In genomic region chr6:33415831-33416230, GRCh38 we compare ENCODE assay signal across 10 cellular contexts. TPM values are rescaled to one million over a fixed set of nuclear protein-coding genes. Genes with fewer than 3 reads are reported as not detected.
DNase-seq lines count a peak whose midpoint lies in the region; FAIRE-seq and TF ChIP-seq lines count a peak whose summit lies in the region.
"Had no signal": no experiment of that assay in that cellular context is flagged by ENCODE, and none has a peak within 500 bp of the region (broad histone marks: within the 10 kb centered on the region; RNA-seq: fewer than 3 reads in every experiment).

No MANE protein-coding gene starts in this region.

- H3K4me1 ChIP-seq in keratinocyte (ENCODE audit: control insufficient read depth, extremely low read depth, insufficient read depth, low read length) (peaks cover 30% of the 10 kb centered on the region), uterus (peaks cover 12 to 14% of the 10 kb centered on the region in 2 donors), BE2C (peaks cover 9% of the 10 kb centered on the region)

- H3K4me3 ChIP-seq in keratinocyte (ENCODE audit: control insufficient read depth in 2 of 3, extremely low read depth in 1 of 3, insufficient read depth in 2 of 3, low read depth in 1 of 3, low read length in 3 of 3) (peak overlapping the region in 1 of 3 experiments; percentile 96), uterus (no peak overlapping the region), BE2C (ENCODE audit: low read depth, low read length) (no peak overlapping the region)

- H2AFZ ChIP-seq in keratinocyte (ENCODE audit: control insufficient read depth, low read length): no peak overlapping the region

- no peaks in the 10 kb centered on the region for H3K9me1 ChIP-seq in keratinocyte (ENCODE audit: control insufficient read depth, extremely low read depth, insufficient read depth, low read length)

- H4K20me1 ChIP-seq in keratinocyte (ENCODE audit: control insufficient read depth, extremely low read depth, insufficient read depth, low read length): peaks cover 5% of the 10 kb centered on the region

- H3K27ac ChIP-seq in keratinocyte (ENCODE audit: control insufficient read depth, insufficient read depth, low read length) (peak overlapping the region; percentile 93), uterus (peak overlapping the region; percentile 87 to 99)

- dilution Hi-C loops in keratinocyte (cut with MboI; ENCODE audit: extremely low pct_ligation_motif_present, low sequenced_read_pairs): no loop called here

- intact Hi-C loops in uterus (cut with DNase I; ENCODE audit: low total_unique reads): no loop called here

- peaks cover 24% of the 10 kb centered on the region for H3K79me2 ChIP-seq in keratinocyte (ENCODE audit: control insufficient read depth, insufficient read depth, low read length)

- H3K4me3 Mint-ChIP-seq in activated naive CD4-positive, alpha-beta T cell treated with anti-CD3 and anti-CD28 coated beads, Interleukin-2, amount 50 U/mL, for 24 hours: peak overlapping the region; percentile 95
- peak overlapping the region; percentile 58 for H3K4me3 Mint-ChIP-seq in activated naive CD8-positive, alpha-beta T cell treated with anti-CD3 and anti-CD28 coated beads for 36 hours

- peak overlapping the region; percentile 92 for H3K4me2 ChIP-seq in keratinocyte (ENCODE audit: control insufficient read depth, extremely low read depth, insufficient read depth, low read depth, low read length)

- DNase-seq in activated naive CD4-positive, alpha-beta T cell treated with Interleukin-2 at 50 U/mL for 16 hours: no peak
- DNase-seq in activated naive CD8-positive, alpha-beta T cell treated with anti-CD3 and anti-CD28 coated beads for 36 hours: no peak
- DNase-seq in keratinocyte (ENCODE audit: low read depth, low spot score) (no peak), uterus (no peak), glomerular visceral epithelial cell (ENCODE audit: extremely low spot score) (no peak), NCI-H1436 (lab: John Stamatoyannopoulos, UW) (no peak), BE2C (no peak)
- DNase-seq: esophagus squamous epithelium, RPMI8226 had no signal

- H3K36me3 Mint-ChIP-seq in activated naive CD4-positive, alpha-beta T cell treated with anti-CD3 and anti-CD28 coated beads, Interleukin-2, amount 50 U/mL, for 24 hours: peaks cover 9% of the 10 kb centered on the region
- peaks cover 21% of the 10 kb centered on the region for H3K36me3 Mint-ChIP-seq in activated naive CD8-positive, alpha-beta T cell treated with anti-CD3 and anti-CD28 coated beads for 36 hours

- no peak for TF ChIP-seq POLR2A in uterus (IDR thresholded peaks at IDR 0.05)

- H3K9ac ChIP-seq in keratinocyte (ENCODE audit: control insufficient read depth, extremely low read depth, insufficient read depth, low read length): peak overlapping the region; percentile 41

- peaks cover 24 to 41% of the 10 kb centered on the region in 2 experiments for H3K36me3 ChIP-seq in keratinocyte (ENCODE audit: control insufficient read depth in 2 of 2, extremely low read depth in 1 of 2, insufficient read depth in 2 of 2, low read length in 2 of 2)
- H3K36me3 ChIP-seq in uterus: no peaks in the 10 kb centered on the region
- peaks cover 34% of the 10 kb centered on the region for H3K36me3 ChIP-seq in BE2C

- H3K4me1 Mint-ChIP-seq in activated naive CD4-positive, alpha-beta T cell treated with anti-CD3 and anti-CD28 coated beads, Interleukin-2, amount 50 U/mL, for 24 hours: peaks cover 81% of the 10 kb centered on the region
- peaks cover 59% of the 10 kb centered on the region for H3K4me1 Mint-ChIP-seq in activated naive CD8-positive, alpha-beta T cell treated with anti-CD3 and anti-CD28 coated beads for 36 hours

- peak overlapping the region; percentile 97 for H3K27ac Mint-ChIP-seq in activated naive CD4-positive, alpha-beta T cell treated with anti-CD3 and anti-CD28 coated beads, Interleukin-2, amount 50 U/mL, for 24 hours
- peak overlapping the region; percentile 89 for H3K27ac Mint-ChIP-seq in activated naive CD8-positive, alpha-beta T cell treated with anti-CD3 and anti-CD28 coated beads for 36 hours

- FAIRE-seq in keratinocyte (lab: Jason Lieb, UNC): no peak

- TF ChIP-seq CTCF in keratinocyte (optimal IDR thresholded peaks at IDR 0.05 in 1 of 3, IDR thresholded peaks at IDR 0.05 in 1 of 3, conservative IDR thresholded peaks at IDR 0.05 in 1 of 3; ENCODE audit: extremely low read depth in 1 of 3, insufficient read depth in 2 of 3, low read length in 3 of 3) (no peak), uterus (IDR thresholded peaks at IDR 0.05) (no peak), BE2C (IDR thresholded peaks at IDR 0.05; ENCODE audit: low read depth, low read length) (no peak)

- H3K27me3 ChIP-seq in keratinocyte (ENCODE audit: control insufficient read depth, extremely low read depth, insufficient read depth, low read length) (no peaks in the 10 kb centered on the region), uterus (no peaks in the 10 kb centered on the region), BE2C (no peaks in the 10 kb centered on the region)
- H3K27me3 ChIP-seq: esophagus squamous epithelium had no signal

- no peaks in the 10 kb centered on the region for H3K27me3 Mint-ChIP-seq in activated naive CD4-positive, alpha-beta T cell treated with anti-CD3 and anti-CD28 coated beads, Interleukin-2, amount 50 U/mL, for 24 hours
- H3K27me3 Mint-ChIP-seq in activated naive CD8-positive, alpha-beta T cell treated with anti-CD3 and anti-CD28 coated beads for 36 hours: no peaks in the 10 kb centered on the region

- H3K9me3 ChIP-seq in keratinocyte (ENCODE audit: control insufficient read depth, low read depth, low read length): no peaks in the 10 kb centered on the region
- H3K9me3 ChIP-seq in uterus: no peaks in the 10 kb centered on the region
- H3K9me3 ChIP-seq in BE2C: no peaks in the 10 kb centered on the region
- H3K9me3 ChIP-seq: esophagus squamous epithelium had no signal

- H3K9me3 Mint-ChIP-seq in activated naive CD4-positive, alpha-beta T cell treated with anti-CD3 and anti-CD28 coated beads, Interleukin-2, amount 50 U/mL, for 24 hours: no peaks in the 10 kb centered on the region
- no peaks in the 10 kb centered on the region for H3K9me3 Mint-ChIP-seq in activated naive CD8-positive, alpha-beta T cell treated with anti-CD3 and anti-CD28 coated beads for 36 hours

RNA-seq across cellular contexts. Expression of gene CUTA, which starts 2.1 kb away (rescaled TPM):
- total RNA-seq in activated naive CD8-positive, alpha-beta T cell treated with anti-CD3 and anti-CD28 coated beads for 36 hours: 100 to 1,000 TPM; 125 to 126 TPM
- polyA plus RNA-seq in keratinocyte: 119 to 246 TPM (median 178 TPM) in 3 replicates
- 13.0 TPM for polyA plus RNA-seq in keratinocyte (2011; ENCODE audit: low read depth)
- polyA plus RNA-seq in keratinocyte (2011; cell fraction: cytosol; rRNA removed): 222 and 276 TPM in 2 replicates
- polyA plus RNA-seq in keratinocyte (2011; cell fraction: nucleus; rRNA removed): 188 and 225 TPM in 2 replicates
- polyA plus RNA-seq in keratinocyte (2012; ENCODE audit: low replicate concordance): 238 and 287 TPM in 2 replicates
- polyA minus RNA-seq in keratinocyte: 116 to 126 TPM (median 120 TPM) in 3 replicates
- 145 TPM for polyA minus RNA-seq in keratinocyte (2011; cell fraction: cytosol; rRNA and poly(A)+ RNA removed)
- polyA minus RNA-seq in keratinocyte (2011; cell fraction: nucleus; rRNA and poly(A)+ RNA removed): 53.3 and 55.0 TPM in 2 replicates
- total RNA-seq in uterus: 100 to 1,000 TPM in 1 of 4 donors, 10 to 100 TPM in 3; 10.8 to 135 (median 72.7) TPM
- 362 TPM for polyA plus RNA-seq in BE2C (2012; ENCODE audit: insufficient read depth, insufficient read length, low read depth)

RNA-seq across cellular contexts. Expression of gene SYNGAP1, which starts 4.0 kb away (rescaled TPM):
- total RNA-seq in activated naive CD8-positive, alpha-beta T cell treated with anti-CD3 and anti-CD28 coated beads for 36 hours: 10 to 100 TPM; 26.4 to 29.3 TPM
- 2.1 to 2.9 TPM (median 2.8 TPM) in 3 replicates for polyA plus RNA-seq in keratinocyte
- polyA plus RNA-seq in keratinocyte (2011; ENCODE audit: low read depth): 1.1 TPM
- polyA plus RNA-seq in keratinocyte (2011; cell fraction: cytosol; rRNA removed): 1.2 and 1.9 TPM in 2 replicates
- polyA plus RNA-seq in keratinocyte (2011; cell fraction: nucleus; rRNA removed): 18.2 and 25.5 TPM in 2 replicates
- polyA plus RNA-seq in keratinocyte (2012; ENCODE audit: low replicate concordance): 3.4 and 10.9 TPM in 2 replicates
- polyA minus RNA-seq in keratinocyte: 4.1 to 5.7 TPM (median 5.4 TPM) in 3 replicates
- 0.96 TPM for polyA minus RNA-seq in keratinocyte (2011; cell fraction: cytosol; rRNA and poly(A)+ RNA removed)
- polyA minus RNA-seq in keratinocyte (2011; cell fraction: nucleus; rRNA and poly(A)+ RNA removed): 4.3 and 10.1 TPM in 2 replicates
- 10 to 100 TPM; 11.5 to 67.6 (median 14.4) TPM for total RNA-seq in uterus
- 191 TPM for polyA plus RNA-seq in BE2C (2012; ENCODE audit: insufficient read depth, insufficient read length, low read depth)

RNA-seq across cellular contexts. Expression of gene PHF1, which starts 5.0 kb away (rescaled TPM):
- 10 to 100 TPM; 23.5 to 26.0 TPM for total RNA-seq in activated naive CD8-positive, alpha-beta T cell treated with anti-CD3 and anti-CD28 coated beads for 36 hours
- 15.2 to 17.1 TPM (median 15.8 TPM) in 3 replicates for polyA plus RNA-seq in keratinocyte
- 7.6 TPM for polyA plus RNA-seq in keratinocyte (2011; ENCODE audit: low read depth)
- 9.1 and 12.6 TPM in 2 replicates for polyA plus RNA-seq in keratinocyte (2011; cell fraction: cytosol; rRNA removed)
- polyA plus RNA-seq in keratinocyte (2011; cell fraction: nucleus; rRNA removed): 50.2 and 55.7 TPM in 2 replicates
- polyA plus RNA-seq in keratinocyte (2012; ENCODE audit: low replicate concordance): 12.6 and 24.1 TPM in 2 replicates
- 7.9 to 14.9 TPM (median 11.1 TPM) in 3 replicates for polyA minus RNA-seq in keratinocyte
- 9.2 TPM for polyA minus RNA-seq in keratinocyte (2011; cell fraction: cytosol; rRNA and poly(A)+ RNA removed)
- polyA minus RNA-seq in keratinocyte (2011; cell fraction: nucleus; rRNA and poly(A)+ RNA removed): 5.5 and 10.0 TPM in 2 replicates
- total RNA-seq in uterus: 100 to 1,000 TPM in 1 of 4 donors, 10 to 100 TPM in 3; 10.5 to 147 (median 35.3) TPM
- polyA plus RNA-seq in BE2C (2012; ENCODE audit: insufficient read depth, insufficient read length, low read depth): 61.3 TPM

RNA-seq across cellular contexts. Expression of gene KIFC1, which starts 24.2 kb away (rescaled TPM):
- 10 to 100 TPM; 74.1 to 76.9 TPM for total RNA-seq in activated naive CD8-positive, alpha-beta T cell treated with anti-CD3 and anti-CD28 coated beads for 36 hours
- polyA plus RNA-seq in keratinocyte: 5.7 to 20.0 TPM (median 17.3 TPM) in 3 replicates
- 0.61 TPM for polyA plus RNA-seq in keratinocyte (2011; ENCODE audit: low read depth)
- 3.5 and 5.2 TPM in 2 replicates for polyA plus RNA-seq in keratinocyte (2011; cell fraction: cytosol; rRNA removed)
- 6.6 and 7.9 TPM in 2 replicates for polyA plus RNA-seq in keratinocyte (2011; cell fraction: nucleus; rRNA removed)
- 0.31 and 16.9 TPM in 2 replicates for polyA plus RNA-seq in keratinocyte (2012; ENCODE audit: low replicate concordance)
- polyA minus RNA-seq in keratinocyte: 5.1 to 15.2 TPM (median 13.9 TPM) in 3 replicates
- 5.8 TPM for polyA minus RNA-seq in keratinocyte (2011; cell fraction: cytosol; rRNA and poly(A)+ RNA removed)
- polyA minus RNA-seq in keratinocyte (2011; cell fraction: nucleus; rRNA and poly(A)+ RNA removed): 4.7 and 5.0 TPM in 2 replicates
- 10 to 100 TPM in 1 of 4 donors, 1 to 10 TPM in 1, not detected in 2; 1.8 to 20.0 TPM for total RNA-seq in uterus
- polyA plus RNA-seq in BE2C (2012; ENCODE audit: insufficient read depth, insufficient read length, low read depth): 13.5 TPM

RNA-seq across cellular contexts. Expression of gene ZBTB9, which starts 38.5 kb away (rescaled TPM):
- total RNA-seq in activated naive CD8-positive, alpha-beta T cell treated with anti-CD3 and anti-CD28 coated beads for 36 hours: 10 to 100 TPM; 11.3 to 11.7 TPM
- 6.8 to 9.9 TPM (median 7.8 TPM) in 3 replicates for polyA plus RNA-seq in keratinocyte
- polyA plus RNA-seq in keratinocyte (2011; ENCODE audit: low read depth): 2.8 TPM
- 5.9 and 7.1 TPM in 2 replicates for polyA plus RNA-seq in keratinocyte (2011; cell fraction: cytosol; rRNA removed)
- 12.3 and 13.0 TPM in 2 replicates for polyA plus RNA-seq in keratinocyte (2011; cell fraction: nucleus; rRNA removed)
- polyA plus RNA-seq in keratinocyte (2012; ENCODE audit: low replicate concordance): 6.9 and 10.7 TPM in 2 replicates
- polyA minus RNA-seq in keratinocyte: 8.9 to 15.2 TPM (median 10.3 TPM) in 3 replicates
- polyA minus RNA-seq in keratinocyte (2011; cell fraction: cytosol; rRNA and poly(A)+ RNA removed): 5.6 TPM
- polyA minus RNA-seq in keratinocyte (2011; cell fraction: nucleus; rRNA and poly(A)+ RNA removed): 8.2 and 12.2 TPM in 2 replicates
- total RNA-seq in uterus: 10 to 100 TPM in 1 of 4 donors, 1 to 10 TPM in 1, under 1 TPM in 2; under 0.01 to 12.0 (median 4.7) TPM
- polyA plus RNA-seq in BE2C (2012; ENCODE audit: insufficient read depth, insufficient read length, low read depth): 90.5 TPM
